In the genomic region with DNA sequence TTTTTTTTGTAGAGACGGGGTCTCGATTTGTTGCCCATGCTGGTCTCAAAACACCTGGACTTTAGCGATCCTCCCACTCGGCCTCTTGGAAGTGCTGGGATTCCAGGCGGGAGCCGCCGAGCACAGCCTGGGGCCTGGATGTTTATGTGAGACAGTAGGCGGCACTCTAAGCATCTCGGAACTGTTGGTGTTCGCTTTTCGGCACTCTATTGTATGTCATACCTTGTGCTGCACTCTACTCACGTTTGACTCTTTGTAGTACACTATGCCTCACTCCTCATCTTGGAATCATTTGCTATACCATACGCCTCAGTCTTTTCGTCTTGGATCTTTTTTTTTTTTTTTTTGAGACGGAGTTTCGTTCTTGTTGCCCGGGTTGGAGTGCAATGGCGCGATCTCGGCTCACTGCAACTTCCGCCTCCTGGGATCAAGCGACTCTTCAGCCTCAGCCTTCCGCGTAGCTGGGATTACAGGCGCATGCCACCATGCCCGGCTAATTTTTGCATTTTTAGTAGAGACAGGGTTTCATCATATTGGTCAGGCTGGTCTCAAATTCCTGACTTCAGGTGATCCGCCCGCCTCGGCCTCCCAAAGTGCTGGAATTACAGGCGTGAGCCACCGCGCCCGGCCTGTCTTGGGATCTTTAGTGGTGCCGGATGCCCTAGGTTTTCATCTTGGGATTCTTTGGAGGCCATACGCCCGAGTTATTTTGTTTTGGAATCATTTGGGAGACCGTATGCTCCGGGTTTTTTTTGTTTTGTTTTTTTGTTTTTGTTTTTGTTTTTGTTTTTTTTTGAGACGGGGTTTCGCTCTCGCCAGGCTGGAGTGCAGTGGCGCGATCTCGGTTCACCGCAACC, we compare ENCODE assay signal across 9 cellular contexts.
DNase-seq lines count a peak whose midpoint lies in the region; ATAC-seq and TF ChIP-seq lines count a peak whose summit lies in the region.
"Had no signal": no experiment of that assay in that cellular context is flagged by ENCODE, and none has a peak within 500 bp of the region (broad histone marks: within the 10 kb centered on the region; RNA-seq: fewer than 3 reads in every experiment).

No MANE protein-coding gene starts in this region.

- ATAC-seq in GM19351 (IDR thresholded peaks at IDR 0.05; ENCODE audit: unreplicated experiment) = peak; percentile 42

- peak; percentile 31 for DNase-seq in 8988T
- DNase-seq in NCI-H82 (lab: John Stamatoyannopoulos, UW) = no peak
- DNase-seq in NCI-H128 (lab: John Stamatoyannopoulos, UW; ENCODE audit: unreplicated experiment) = no peak
- no peak for DNase-seq in NCI-H1092 treated with DMSO at 0.1 percent for 48 hours (lab: John Stamatoyannopoulos, UW)
- DNase-seq in NCI-H146 (lab: John Stamatoyannopoulos, UW) = no peak
- DNase-seq: NCI-H2029 treated with DMSO at 0.1 percent for 48 hours had no signal

- H3K4me3 ChIP-seq in WI38 (ENCODE audit: low read depth, low read length) (peak overlapping the region; percentile 49), iPS-11a (ENCODE audit: low read depth, low read length) (peak overlapping the region; percentile 38)

- TF ChIP-seq CTCF in WI38 (IDR thresholded peaks at IDR 0.05; ENCODE audit: low read depth, low read length) = no peak
